1 cellular context compared by ENCODE assay signal in genomic region chr12:124917135-124917840, GRCh38.
A peak's percentile ranks its signal among the peaks of the same experiment; 100 is the strongest.
TF ChIP-seq lines count a peak whose summit lies in the region.

No MANE protein-coding gene starts in this region.

TF ChIP-seq in K562, 482 proteins besides CTCF, POLR2A, EP300 and RAD21 (continued from another document and continues in another):
- TF ChIP-seq FOXK1 (CRISPR knock-in tag; IDR thresholded peaks at IDR 0.05; ENCODE audit: borderline replicate concordance) (peak; percentile 86; the same call in 1 of the 2 replicates), TEAD1 (CRISPR knock-in tag; IDR thresholded peaks at IDR 0.05) (peak in 1 of 2 experiments; percentile 81), ZFX (CRISPR knock-in tag; IDR thresholded peaks at IDR 0.05) (peak; percentile 68), FOXP4 (CRISPR knock-in tag; IDR thresholded peaks at IDR 0.05; ENCODE audit: borderline replicate concordance) (peak; percentile 75; the same call in 1 of the 2 replicates), L3MBTL2 (IDR thresholded peaks at IDR 0.05) (peak; percentile 63), BCOR (IDR thresholded peaks at IDR 0.05) (peak; percentile 61), ATF4 (CRISPR knock-in tag; IDR thresholded peaks at IDR 0.05) (0 out of 2 replicates have a peak, but pooled peaks have one; percentile 1), MTA3 (IDR thresholded peaks at IDR 0.05; ENCODE audit: borderline replicate concordance) (0 out of 2 replicates have a peak, but pooled peaks have one; percentile 67), ZNF79 (CRISPR knock-in tag; IDR thresholded peaks at IDR 0.05; ENCODE audit: low read depth) (no peak), ARNT (IDR thresholded peaks at IDR 0.05) (no peak; a peak in 2 of 4 replicates), ELF4 (CRISPR knock-in tag; IDR thresholded peaks at IDR 0.05) (no peak), DEAF1 (CRISPR knock-in tag; IDR thresholded peaks at IDR 0.05) (0 out of 2 replicates have a peak, but pooled peaks have one; percentile 14), SIX5 (IDR thresholded peaks at IDR 0.05; ENCODE audit: borderline replicate concordance in 1 of 2, insufficient read depth in 1 of 2, low read depth in 1 of 2, low read length in 2 of 2) (no peak), SMARCE1 (IDR thresholded peaks at IDR 0.05) (0 out of 2 replicates have a peak, but pooled peaks have one; percentile 17), PHF8 (IDR thresholded peaks at IDR 0.05; ENCODE audit: borderline replicate concordance, low read length) (peak; percentile 51; the same call in 1 of the 2 replicates), CHD2 (IDR thresholded peaks at IDR 0.05; ENCODE audit: low read depth, low read length) (peak; percentile 28; the same call in 1 of the 2 replicates), ZNF384 (IDR thresholded peaks at IDR 0.05; ENCODE audit: low read depth, low read length) (peak; percentile 98), E2F5 (CRISPR knock-in tag; IDR thresholded peaks at IDR 0.05) (no peak), HMG20A (CRISPR knock-in tag; conservative IDR thresholded peaks at IDR 0.05) (no peak), ZNF318 (IDR thresholded peaks at IDR 0.05; ENCODE audit: borderline replicate concordance in 1 of 2, low read depth in 1 of 2) (peak in 1 of 2 experiments; percentile 89; a peak in 2 of 4 replicates), TCF3 (CRISPR knock-in tag; IDR thresholded peaks at IDR 0.05) (peak; percentile 10; the same call in 1 of the 2 replicates), PRDM10 (IDR thresholded peaks at IDR 0.05; ENCODE audit: partially characterized antibody) (peak; percentile 89), EGR1 (conservative IDR thresholded peaks at IDR 0.05) (peak; percentile 74), E2F1 (CRISPR knock-in tag; IDR thresholded peaks at IDR 0.05) (peak; percentile 82), PKNOX1 (IDR thresholded peaks at IDR 0.05) (peak; percentile 94), ZNF197 (CRISPR knock-in tag; IDR thresholded peaks at IDR 0.05; ENCODE audit: low read depth) (peak; percentile 62; the same call in 1 of the 2 replicates), KAT7 (CRISPR knock-in tag; IDR thresholded peaks at IDR 0.05; ENCODE audit: borderline replicate concordance) (peak; percentile 67; the same call in 1 of the 2 replicates)
